Comparison of ENCODE assay signal across 24 cellular contexts in the genomic region with DNA sequence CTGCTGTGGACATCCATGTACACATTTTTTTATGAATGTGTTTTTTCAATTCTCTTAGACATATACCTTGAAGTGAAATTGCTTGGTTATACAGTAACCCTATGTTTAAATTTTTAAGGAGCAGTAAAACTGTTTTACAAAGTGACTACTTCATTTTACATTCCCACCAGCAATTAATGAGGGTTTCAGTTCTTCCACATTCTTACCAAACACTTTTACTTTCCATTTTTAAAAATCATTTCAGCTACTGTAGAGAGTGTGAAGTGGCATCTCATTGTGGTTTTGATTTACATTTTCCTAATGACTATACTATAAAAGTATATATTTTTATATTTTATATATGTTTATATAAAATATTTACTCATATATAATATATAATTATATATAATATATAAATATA.
"Had no signal": no experiment of that assay in that cellular context is flagged by ENCODE, and none has a peak within 500 bp of the region (broad histone marks: within the 10 kb centered on the region; RNA-seq: fewer than 3 reads in every experiment).

No MANE protein-coding gene starts in this region.

- ATAC-seq: Panc1, PC-3, Right ventricle myocardium inferior, SK-N-SH treated with all-trans-retinoic acid at 6 μM for 48 hours had no signal

- H3K36me3 ChIP-seq: SJCRH30 had no signal

- H3K27me3 ChIP-seq: SJCRH30 had no signal

- H3K4me1 ChIP-seq: SJCRH30 had no signal

- H3K27ac ChIP-seq: HL-60, SJCRH30 had no signal

- DNase-seq: KBM-7, MV-4-11, NCI-H1048, NCI-H1105, NCI-H1417, NCI-H1436 treated with DMSO at 0.1 percent for 48 hours, NCI-H1694, NCI-H187 treated with DMSO at 0.1 percent for 48 hours, NCI-H2029 treated with DMSO at 0.1 percent for 48 hours, NCI-H2171, NCI-H226, NCI-H446, NCI-H510A, NCI-H524 treated with DMSO at 0.1 percent for 48 hours, NCI-H69, NCI-H774, PC-3, SHP77 treated with DMSO at 0.1 percent for 48 hours, SJCRH30, T-helper 1 cell had no signal

- H3K9me3 ChIP-seq: SJCRH30 had no signal

- H3K4me3 ChIP-seq: SJCRH30 had no signal
